ENCODE assay signal across 20 cellular contexts in the genomic region with DNA sequence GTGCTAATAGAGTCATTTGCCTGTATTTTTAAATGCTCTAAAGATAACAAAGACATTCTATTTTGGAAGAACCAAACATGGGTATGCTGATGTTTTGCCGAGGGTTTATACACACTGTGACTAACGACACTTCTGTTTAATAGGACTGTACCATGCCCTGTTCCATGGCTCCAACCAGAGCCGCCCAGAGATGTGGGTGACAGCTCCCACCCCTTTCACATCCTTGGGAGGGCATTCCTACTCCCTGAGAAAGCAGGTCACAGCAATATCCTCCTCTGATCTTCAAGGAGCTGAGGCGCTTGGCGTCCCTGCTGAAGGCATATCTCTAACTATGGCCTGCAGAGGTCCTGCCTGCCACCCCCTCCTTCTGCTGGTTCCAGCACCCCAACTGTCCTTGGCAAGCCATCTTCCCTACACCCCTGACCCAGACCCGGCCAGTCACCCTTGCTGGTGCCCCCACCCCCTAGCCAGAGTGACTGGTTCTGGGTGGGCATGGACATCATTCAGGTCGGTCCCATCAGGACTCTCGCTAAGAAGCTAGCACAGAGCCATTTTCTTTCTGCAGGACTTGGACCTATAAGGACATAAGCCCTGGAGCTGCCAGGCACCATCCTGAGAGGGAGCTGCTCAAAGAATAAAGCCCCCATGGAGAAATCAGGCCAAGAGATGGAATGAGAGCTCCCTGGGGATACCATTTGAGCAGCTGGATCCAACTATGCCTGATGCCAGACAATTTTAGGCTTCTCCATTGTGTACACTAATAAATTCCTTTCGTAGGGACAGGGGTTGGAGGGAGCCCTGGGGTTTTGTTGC.
"Had no signal": no experiment of that assay in that cellular context is flagged by ENCODE, and none has a peak within 500 bp of the region (broad histone marks: within the 10 kb centered on the region; RNA-seq: fewer than 3 reads in every experiment).

No MANE protein-coding gene starts in this region.

- H3K27ac Mint-ChIP-seq: immature natural killer cell; memory B cell; mesothelial cell of epicardium; natural killer cell; stimulated activated effector memory CD8-positive, alpha-beta T cell treated with anti-CD3 and anti-CD28 coated beads, Interleukin-12 subunit alpha, Interleukin-12 subunit beta, amount 100 ng/mL, for 72 hours; stimulated activated naive CD8-positive, alpha-beta T cell treated with anti-CD3 and anti-CD28 coated beads, Interleukin-15, Interleukin-2, amounts not matched to agents 100 ng/mL and 50 ng/mL, for 24 hours had no signal

- H3K4me1 Mint-ChIP-seq: immature natural killer cell; memory B cell; mesothelial cell of epicardium; natural killer cell; stimulated activated effector memory CD8-positive, alpha-beta T cell treated with anti-CD3 and anti-CD28 coated beads, Interleukin-12 subunit alpha, Interleukin-12 subunit beta, amount 100 ng/mL, for 72 hours had no signal

- H3K27me3 Mint-ChIP-seq: stimulated activated naive CD8-positive, alpha-beta T cell treated with anti-CD3 and anti-CD28 coated beads, Interleukin-15, Interleukin-2, amounts not matched to agents 100 ng/mL and 50 ng/mL, for 24 hours had no signal

- ATAC-seq: esophagus mucosa; foreskin keratinocyte; left cardiac atrium; lower lobe of right lung; natural killer cell; right cardiac atrium; stimulated activated effector memory CD8-positive, alpha-beta T cell treated with anti-CD3 and anti-CD28 coated beads, Interleukin-12 subunit alpha, Interleukin-12 subunit beta, amount 100 ng/mL, for 72 hours had no signal

- H3K9me3 ChIP-seq: left ventricle myocardium inferior, lower lobe of right lung, ovary, thoracic aorta, transverse colon had no signal

- H3K36me3 ChIP-seq: left ventricle myocardium inferior, lower lobe of right lung, ovary, thoracic aorta, transverse colon had no signal

- H3K4me3 ChIP-seq: left ventricle myocardium inferior, lower lobe of right lung, ovary, thoracic aorta, transverse colon had no signal

- H3K27ac ChIP-seq: foreskin keratinocyte, left ventricle myocardium inferior, lower lobe of right lung, ovary, thoracic aorta, transverse colon had no signal

- H3K4me3 Mint-ChIP-seq: immature natural killer cell; memory B cell; mesothelial cell of epicardium; natural killer cell; neural crest cell; stimulated activated effector memory CD8-positive, alpha-beta T cell treated with anti-CD3 and anti-CD28 coated beads, Interleukin-12 subunit alpha, Interleukin-12 subunit beta, amount 100 ng/mL, for 72 hours; stimulated activated naive CD8-positive, alpha-beta T cell treated with anti-CD3 and anti-CD28 coated beads, Interleukin-15, Interleukin-2, amounts not matched to agents 100 ng/mL and 50 ng/mL, for 24 hours had no signal

- H3K27me3 ChIP-seq: foreskin keratinocyte, ovary, transverse colon had no signal

- DNase-seq: effector memory CD4-positive, alpha-beta T cell; foreskin keratinocyte; immature natural killer cell; left cardiac atrium; left ventricle myocardium inferior; lower lobe of right lung; natural killer cell; ovary; right cardiac atrium; stimulated activated CD4-positive, alpha-beta T cell treated with anti-CD3 and anti-CD28 coated beads, Interleukin-4, amount 100 ng/mL, for 1 hour; stimulated activated CD8-positive, alpha-beta memory T cell treated with anti-CD3 and anti-CD28 coated beads, Interleukin-4, amount 100 ng/mL, for 48 hours; substantia nigra; transverse colon had no signal

- H3K4me1 ChIP-seq: foreskin keratinocyte, left ventricle myocardium inferior, lower lobe of right lung, transverse colon had no signal

- H3K9me3 Mint-ChIP-seq: immature natural killer cell; mesothelial cell of epicardium; natural killer cell; stimulated activated effector memory CD8-positive, alpha-beta T cell treated with anti-CD3 and anti-CD28 coated beads, Interleukin-12 subunit alpha, Interleukin-12 subunit beta, amount 100 ng/mL, for 72 hours; stimulated activated naive CD8-positive, alpha-beta T cell treated with anti-CD3 and anti-CD28 coated beads, Interleukin-15, Interleukin-2, amounts not matched to agents 100 ng/mL and 50 ng/mL, for 24 hours had no signal
